9 cellular contexts compared by ENCODE assay signal in the genomic region with DNA sequence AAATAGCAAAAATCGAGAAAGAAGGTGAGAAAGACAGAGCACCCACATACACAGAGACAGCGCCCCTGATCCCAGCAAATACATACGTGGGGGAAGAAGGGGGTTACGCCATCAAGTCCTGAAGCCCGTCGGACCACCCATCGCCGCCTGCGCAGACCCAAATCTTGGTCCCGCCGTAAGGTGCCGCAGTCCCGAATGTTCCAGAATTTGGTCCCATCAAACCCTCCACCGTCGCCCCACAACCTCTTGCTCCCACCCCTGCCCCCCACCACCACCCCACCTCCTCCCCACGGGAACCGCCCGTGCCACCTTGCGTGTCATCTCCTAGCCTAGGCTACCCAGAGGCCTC.
DNase-seq lines count a peak whose midpoint lies in the region; ATAC-seq, FAIRE-seq and TF ChIP-seq lines count a peak whose summit lies in the region.
"Had no signal": no experiment of that assay in that cellular context is flagged by ENCODE, and none has a peak within 500 bp of the region (broad histone marks: within the 10 kb centered on the region; RNA-seq: fewer than 3 reads in every experiment).

No MANE protein-coding gene starts in this region.

- peak overlapping the region; percentile 49 to 57 (median 56) for H3K4me3 Mint-ChIP-seq in nephron

- intact Hi-C loops in PC-9 (cut with micrococcal nuclease; ENCODE audit: unreplicated experiment), result loop anchor here (10.0 kb wide), 2 partner anchors 361 to 1611 kb away; no protein-coding TSS in a partner anchor

- H3K4me1 Mint-ChIP-seq in nephron, result peaks cover 11% of the 10 kb centered on the region

- TF ChIP-seq CTCF in AG04450 (IDR thresholded peaks at IDR 0.05; ENCODE audit: low read depth, low read length) (no peak), PC-9 (conservative IDR thresholded peaks at IDR 0.05) (no peak), epithelial cell of esophagus (IDR thresholded peaks at IDR 0.05; ENCODE audit: insufficient read depth, low read depth, low read length, missing control alignments) (no peak), nephron (IDR thresholded peaks at IDR 0.05; ENCODE audit: unreplicated experiment in 3 of 3) (no peak)

- CTCF ChIA-PET in AG04450 (lab: Charles Lee) (interaction anchor here (0.6 to 7.4 kb wide), 15 partner anchors 12 to 243 kb away, joined by 3 to 80 read pairs (median 6); no protein-coding TSS in a partner anchor), PC-9 (lab: Charles Lee) (interaction anchor here (0.5 to 1.4 kb wide), 5 partner anchors 11 to 140 kb away, joined by 3 to 14 read pairs (median 7); no protein-coding TSS in a partner anchor)

- H3K4me3 ChIP-seq in AG04450 (ENCODE audit: low read depth, low read length) (peak overlapping the region; percentile 21), PC-9 (peak overlapping the region; percentile 65), epithelial cell of esophagus (ENCODE audit: low read length) (peak overlapping the region; percentile 1)

- no peak for FAIRE-seq in GM12892 (lab: Jason Lieb, UNC)

- peaks cover 12% of the 10 kb centered on the region for H3K27me3 Mint-ChIP-seq in nephron (ENCODE audit: low read depth)

- H3F3A ChIP-seq in PC-9 (ENCODE audit: insufficient read depth, low read depth), result peaks cover 33% of the 10 kb centered on the region

- H3K27me3 ChIP-seq in AG04450 (ENCODE audit: control insufficient read depth, insufficient read depth, low read length) (no peaks in the 10 kb centered on the region), PC-9 (ENCODE audit: insufficient read depth, low read depth) (no peaks in the 10 kb centered on the region)

- no peak for DNase-seq in AG04450 (ENCODE audit: low read depth, low spot score)
- DNase-seq in PC-9, result no peak
- DNase-seq in epithelial cell of esophagus (ENCODE audit: low read depth), result no peak
- no peak for DNase-seq in GM12892 (ENCODE audit: insufficient read length)
- DNase-seq in DMS53 (lab: John Stamatoyannopoulos, UW), result no peak
- no peak for DNase-seq in left lobe of liver (ENCODE audit: low spot score)
- DNase-seq: NCI-H1436 treated with DMSO at 0.1 percent for 48 hours had no signal

- no peak for ATAC-seq in HG03135 (IDR thresholded peaks at IDR 0.05; ENCODE audit: unreplicated experiment)
- ATAC-seq in left lobe of liver, result no peak

- POLR2A ChIA-PET in AG04450 (lab: Yijun Ruan, JAX), result interaction anchor here (0.6 to 2.0 kb wide), 7 partner anchors 13 to 45 kb away, joined by 3 to 12 read pairs (median 4); no protein-coding TSS in a partner anchor
- POLR2A ChIA-PET in PC-9 (lab: Charles Lee; ENCODE audit: unreplicated experiment), result interaction anchor here (0.6 to 0.7 kb wide), 4 partner anchors 26 to 1605 kb away, joined by 3 to 9 read pairs (median 6); no protein-coding TSS in a partner anchor

- no peak; the same call in 1 of the 2 replicates for TF ChIP-seq POLR2A in GM12892 (IDR thresholded peaks at IDR 0.05; ENCODE audit: low read depth, low read length)

- H3K4me1 ChIP-seq in PC-9 (replicated peaks; ENCODE audit: insufficient read depth), result peaks cover 45% of the 10 kb centered on the region

- H3K36me3 Mint-ChIP-seq in nephron (ENCODE audit: low read depth), result no peaks in the 10 kb centered on the region

- no peaks in the 10 kb centered on the region for H3K9me2 ChIP-seq in PC-9 (ENCODE audit: insufficient read depth)

- BruUV-seq in PC-9 (replicated peaks; lab: Mats Ljungman, UMichigan), result no TSS peak

- H3K4me2 ChIP-seq in PC-9, result peak overlapping the region; percentile 82

- H3K79me2 ChIP-seq in PC-9 (ENCODE audit: low read depth), result peaks cover 30% of the 10 kb centered on the region

- H4K20me1 ChIP-seq in PC-9 (ENCODE audit: insufficient read depth), result no peaks in the 10 kb centered on the region

- 0 out of 2 replicates have a peak, but pooled peaks cover 5% of the 10 kb centered on the region for H3K36me3 ChIP-seq in PC-9 (ENCODE audit: low read depth)

- peak overlapping the region; percentile 87 for H2AFZ ChIP-seq in PC-9

- H3K27ac ChIP-seq in AG04450 (ENCODE audit: low read depth, low read length) (peak overlapping the region; percentile 31), PC-9 (peak overlapping the region; percentile 77)

- H3K27ac Mint-ChIP-seq in nephron, result peak overlapping the region; percentile 12 to 23 (median 21)

- H3K9me3 Mint-ChIP-seq in nephron, result no peaks in the 10 kb centered on the region

- H3K9me3 ChIP-seq in AG04450 (ENCODE audit: control insufficient read depth, insufficient read depth, low read length), result no peaks in the 10 kb centered on the region
- H3K9me3 ChIP-seq in PC-9 (ENCODE audit: insufficient read depth, low read depth), result no peaks in the 10 kb centered on the region

Comparison
In these comparisons a context has a peak if more than half of its experiments do, and no peak if none do; other contexts are left out.
1. H3K4me3 ChIP-seq: peak in every context shown above with its lines; median percentile 65 in PC-9; 21 in AG04450; 1 in epithelial cell of esophagus.